Comparison of ENCODE assay signal across 9 cellular contexts in genomic region chr14:94464290-94464689, GRCh38. TPM values are rescaled to one million over a fixed set of nuclear protein-coding genes. Genes with fewer than 3 reads are reported as not detected.
"Had no signal": no experiment of that assay in that cellular context is flagged by ENCODE, and none has a peak within 500 bp of the region (broad histone marks: within the 10 kb centered on the region; RNA-seq: fewer than 3 reads in every experiment).

No MANE protein-coding gene starts in this region.

- H3K27ac ChIP-seq: GM23248 had no signal

- FAIRE-seq: HTR-8/SVneo had no signal

- DNase-seq: GM23248, GOT3, H7, HCEC 1CT, KBM-7 had no signal

- H3K9ac ChIP-seq: GM23248 had no signal

- H3K27ac Mint-ChIP-seq: IgD-negative memory B cell had no signal

- H3K4me3 Mint-ChIP-seq: IgD-negative memory B cell had no signal

- H3K4me3 ChIP-seq: GM23248 had no signal

- H2AFZ ChIP-seq: GM23248 had no signal

RNA-seq across cellular contexts. Expression of gene SERPINA11, which starts 11.7 kb away (rescaled TPM):
- total RNA-seq: GM23248, H4, HT-29 had no signal
- polyA plus RNA-seq: GM23248, IgD-negative memory B cell had no signal

RNA-seq across cellular contexts. Expression of gene SERPINA9, which starts 11.7 kb away (rescaled TPM):
- total RNA-seq: GM23248, H4, H7, HT-29 had no signal

RNA-seq across cellular contexts. Expression of gene SERPINA12, which starts 45.0 kb away (rescaled TPM):
- total RNA-seq: GM23248, H4, H7, HT-29 had no signal
- polyA plus RNA-seq: GM23248, IgD-negative memory B cell had no signal
